Comparison of ENCODE assay signal across 8 cellular contexts in the genomic region with DNA sequence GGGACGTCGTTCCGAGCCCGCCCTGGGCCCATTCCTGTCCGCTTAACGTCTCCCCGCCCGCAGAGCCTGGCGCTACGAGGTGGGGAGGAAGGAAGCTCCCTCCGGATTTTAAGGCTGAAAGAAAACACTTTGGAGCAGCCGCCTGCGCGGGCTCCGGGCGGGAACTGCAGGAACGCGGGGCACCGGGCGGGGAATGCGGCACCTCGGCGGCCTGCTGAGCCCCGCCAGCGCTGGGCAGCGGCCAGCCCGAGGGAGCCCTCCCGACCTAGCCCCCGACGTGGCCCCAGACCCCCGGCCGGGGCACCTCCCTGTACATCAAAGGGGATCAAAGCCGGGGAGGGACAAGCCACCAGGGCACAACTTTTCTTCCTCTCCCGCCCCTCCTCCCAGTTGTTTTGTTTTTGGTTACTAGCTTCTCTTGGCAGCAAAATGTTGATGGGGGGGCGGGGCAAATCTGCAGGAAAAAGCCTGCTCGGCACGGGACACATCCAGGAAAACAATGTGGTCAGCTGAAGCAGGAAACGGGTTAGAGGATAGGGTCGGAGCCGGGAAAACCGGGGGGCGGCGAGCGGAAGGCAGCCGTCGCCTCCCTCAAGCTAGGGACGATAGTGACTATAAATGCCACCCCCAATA. TPM values are rescaled to one million over a fixed set of nuclear protein-coding genes. Genes with fewer than 3 reads are reported as not detected.
A peak's percentile ranks its signal among the peaks of the same experiment; 100 is the strongest.
DNase-seq lines count a peak whose midpoint lies in the region; ATAC-seq, FAIRE-seq and TF ChIP-seq lines count a peak whose summit lies in the region.
"Not testable (repeated sequence)": the region's sequence is repeated elsewhere in the genome, so short reads cannot be mapped to it uniquely, and the experiment has no call there.

No MANE protein-coding gene starts in this region.

- not testable (repeated sequence) for H3K4me2 ChIP-seq in MM.1S (ENCODE audit: low read depth, low read length)
- H3K4me2 ChIP-seq in GM12878 (ENCODE audit: control insufficient read depth, insufficient read depth), result peak overlapping the region; percentile 42; the same call in 1 of the 2 replicates

- FAIRE-seq in GM12878 (lab: Jason Lieb, UNC), result not testable (repeated sequence)

- TF ChIP-seq CTCF in MM.1S (IDR thresholded peaks at IDR 0.05; ENCODE audit: low read length); GM12878 (IDR thresholded peaks at IDR 0.05 in 2 of 3, conservative IDR thresholded peaks at IDR 0.05 in 1 of 3; ENCODE audit: control insufficient read depth in 2 of 3, extremely low read depth in 1 of 3, insufficient read depth in 1 of 3, low read depth in 3 of 3, low read length in 3 of 3); lung (IDR thresholded peaks at IDR 0.05; ENCODE audit: control extremely low read depth, extremely low read depth); psoas muscle (IDR thresholded peaks at IDR 0.05); uterus (IDR thresholded peaks at IDR 0.05): not testable (repeated sequence)

- H3K27me3 ChIP-seq in MM.1S (replicated peaks; ENCODE audit: insufficient read depth, low read length); GM12878 (replicated peaks in 1 of 2; ENCODE audit: control insufficient read depth in 2 of 2, insufficient read depth in 2 of 2, low read length in 1 of 2); lung (ENCODE audit: control insufficient read depth, insufficient read depth); psoas muscle (ENCODE audit: insufficient read depth in 3 of 3, low read length in 2 of 3); uterus: not testable (repeated sequence)

- H4K20me1 ChIP-seq in MM.1S (ENCODE audit: insufficient read depth, low read length); GM12878 (ENCODE audit: control insufficient read depth, insufficient read depth): not testable (repeated sequence)

- CTCF ChIA-PET in GM12878 (lab: Yijun Ruan, JAX), result not testable (repeated sequence)

- in situ Hi-C loops in GM12878 (cut with MboI), result not testable (repeated sequence)

- not testable (repeated sequence) for H3F3A ChIP-seq in MM.1S (ENCODE audit: insufficient read depth, low read length)

- H3K79me2 ChIP-seq in MM.1S (ENCODE audit: low read length); GM12878 (ENCODE audit: control insufficient read depth, insufficient read depth, low read length): not testable (repeated sequence)

- POLR2A ChIA-PET in GM12878 (lab: Charles Lee), result not testable (repeated sequence)

- not testable (repeated sequence) for BruUV-seq in GM12878 (replicated peaks; lab: Mats Ljungman, UMichigan)

- intact Hi-C loops in GM12878 (cut with micrococcal nuclease; ENCODE audit: unreplicated experiment); psoas muscle (cut with DNase I); uterus (cut with DNase I; ENCODE audit: low total_unique reads): not testable (repeated sequence)

- not testable (repeated sequence) for H3K27ac ChIP-seq in MM.1S (ENCODE audit: low read length); GM12878 (ENCODE audit: control insufficient read depth, insufficient read depth); psoas muscle
- H3K27ac ChIP-seq in lung (ENCODE audit: low read depth in 1 of 2, low read length in 1 of 2) (peak overlapping the region; percentile 45 to 79), uterus (peak overlapping the region; percentile 67 to 81)

- not testable (repeated sequence) for TF ChIP-seq EP300 in GM12878 (IDR thresholded peaks at IDR 0.05; ENCODE audit: borderline replicate concordance in 1 of 2, control insufficient read depth in 1 of 2, low read depth in 2 of 2, low read length in 2 of 2)

- H2AFZ ChIP-seq in MM.1S (ENCODE audit: low read length); GM12878 (ENCODE audit: control insufficient read depth, low read depth, low read length): not testable (repeated sequence)

- not testable (repeated sequence) for ATAC-seq in GM12878; lung (ENCODE audit: insufficient read depth, low FRiP score); psoas muscle

- TF ChIP-seq RAD21 in GM12878 (IDR thresholded peaks at IDR 0.05; ENCODE audit: insufficient read depth, low read depth, low read length), result not testable (repeated sequence)

- not testable (repeated sequence) for TF ChIP-seq POLR2A in GM12878 (IDR thresholded peaks at IDR 0.05; ENCODE audit: low read depth, low read length); uterus (IDR thresholded peaks at IDR 0.05)

- SMC1A ChIA-PET in GM12878 (lab: Charles Lee; ENCODE audit: uncharacterized antibody, unreplicated experiment), result not testable (repeated sequence)

- H3K9me2 ChIP-seq in MM.1S (replicated peaks; ENCODE audit: insufficient read depth, low read length), result not testable (repeated sequence)

- not testable (repeated sequence) for H3K4me1 ChIP-seq in MM.1S (ENCODE audit: low read length); GM12878 (ENCODE audit: control insufficient read depth, insufficient read depth, low read length); lung (ENCODE audit: control insufficient read depth in 2 of 2, insufficient read depth in 2 of 2, low read length in 2 of 2); psoas muscle; uterus

- RAD21 ChIA-PET in GM12878 (lab: Charles Lee; ENCODE audit: unreplicated experiment), result not testable (repeated sequence)

- not testable (repeated sequence) for H3K9me3 ChIP-seq in MM.1S (replicated peaks; ENCODE audit: insufficient read depth, low read length); GM12878 (replicated peaks; ENCODE audit: control insufficient read depth, insufficient read depth, low read length); lung (ENCODE audit: control insufficient read depth in 2 of 2, insufficient read depth in 1 of 2, low read length in 1 of 2); psoas muscle; uterus

- H3K9ac ChIP-seq in MM.1S (ENCODE audit: low read length), result peak overlapping the region; percentile 44; the same call in 1 of the 2 replicates
- not testable (repeated sequence) for H3K9ac ChIP-seq in GM12878 (ENCODE audit: control insufficient read depth, insufficient read depth, low read length)

- H3K4me3 ChIP-seq in MM.1S (ENCODE audit: low read length); GM12878; lung: not testable (repeated sequence)
- H3K4me3 ChIP-seq in psoas muscle (peak overlapping the region; percentile 56), uterus (peak overlapping the region; percentile 23 to 49)

- WGBS in GM12878 (ENCODE audit: insufficient coverage, insufficient replicate concordance, low lambda C conversion rate, missing lambda C conversion rate), result 1% methylated on average over 10 of the region's 47 CpGs
- 0 to 1% methylated on average over 1 to 25 of the region's 47 CpGs for WGBS in lung, 2 donors
- WGBS in psoas muscle, 3 donors, result 0 to 1% (median 0%) methylated on average over 1 to 24 of the region's 47 CpGs

- peak; percentile 30 for DNase-seq in EL
- DNase-seq in MM.1S; GM12878 (ENCODE audit: low read depth, low spot score): not testable (repeated sequence)
- peak; percentile 9 to 21 for DNase-seq in activated CD4-positive, alpha-beta T cell treated with anti-CD3 and anti-CD28 coated beads, Interleukin-2, amount 50 U/mL, for 48 hours
- peak; percentile 3 for DNase-seq in glomerular visceral epithelial cell (ENCODE audit: extremely low spot score)
- DNase-seq in lung (ENCODE audit: low spot score), result peak; percentile 64
- DNase-seq in psoas muscle, result peak; percentile 77 to 87
- DNase-seq in uterus, result peak; percentile 69 to 75

- not testable (repeated sequence) for H3K36me3 ChIP-seq in MM.1S (replicated peaks; ENCODE audit: insufficient read depth, low read length); GM12878 (ENCODE audit: control insufficient read depth in 2 of 2, insufficient read depth in 2 of 2, low read length in 1 of 2); lung (ENCODE audit: control insufficient read depth in 2 of 2, insufficient read depth in 2 of 2, low read length in 2 of 2); psoas muscle (ENCODE audit: insufficient read depth in 1 of 2, low read depth in 1 of 2); uterus

RNA-seq across cellular contexts. Expression of a gene that starts 1.5 kb away (rescaled TPM):
- total RNA-seq in GM12878 (2013; cell fraction: nucleolus; rRNA removed), result 7.2 and 7.8 TPM in 2 replicates
- total RNA-seq in GM12878 (2014; rRNA removed) (2.5 and 3.4 TPM in 2 replicates), GM12878 (2014; rRNA removed; fragmentation: Illumina TruSeq; extraction: Trizol) (3.0 and 4.2 TPM in 2 replicates), GM12878 (2021) (8.2 and 8.9 TPM in 2 replicates), lung (10 to 100 TPM; 33.2 to 49.8 TPM), psoas muscle (10 to 100 TPM in 1 of 4 donors, 1 to 10 TPM in 3; 3.8 to 12.5 (median 6.3) TPM), uterus (10 to 100 TPM in 3 of 4 donors, 1 to 10 TPM in 1; 3.1 to 51.3 (median 26.9) TPM)
- polyA plus RNA-seq in GM12878 (2011; ENCODE audit: low read depth), result 1.3 TPM
- polyA plus RNA-seq in GM12878 (2011; rRNA removed) (7.6 and 8.9 TPM in 2 replicates), GM12878 (2014; fragmentation: Illumina TruSeq; extraction: Trizol) (2.5 and 3.0 TPM in 2 replicates), GM12878 (2014; fragmentation: Nextera tagmentation; extraction: Ambion mirVana) (1 to 10 TPM; 1.2 to 1.5 TPM), GM12878 (2014; rRNA removed) (1.6 and 1.7 TPM in 2 replicates), GM12878 (2016; fragmentation: Nextera tagmentation; extraction: Ambion mirVana) (1 to 10 TPM; 3.1 to 4.4 TPM), lung (10 to 100 TPM in 1 of 2 donors, 1 to 10 TPM in 1; 5.8 to 17.5 TPM), psoas muscle (1 to 10 TPM; 2.3 to 2.7 (median 2.5) TPM)
- polyA plus RNA-seq in GM12878 (2011; cell fraction: cytosol; rRNA removed), result 3.5 and 4.8 TPM in 2 replicates
- 5.9 and 11.1 TPM in 2 replicates for polyA plus RNA-seq in GM12878 (2011; cell fraction: nucleus; rRNA removed)
- polyA plus RNA-seq in GM12878 (2012), result 2.0 and 3.6 TPM in 2 replicates
- 7.9 and 12.2 TPM in 2 replicates for polyA minus RNA-seq in GM12878 (2011; rRNA and poly(A)+ RNA removed)
- 5.8 and 8.7 TPM in 2 replicates for polyA minus RNA-seq in GM12878 (2011; cell fraction: cytosol; rRNA and poly(A)+ RNA removed)
- polyA minus RNA-seq in GM12878 (2011; cell fraction: nucleus; rRNA and poly(A)+ RNA removed), result 8.9 and 15.9 TPM in 2 replicates

RNA-seq across cellular contexts. Expression of a gene that starts 2.1 kb away (rescaled TPM):
- total RNA-seq in GM12878 (2013; cell fraction: nucleolus; rRNA removed), result 4.7 and 6.2 TPM in 2 replicates
- total RNA-seq in GM12878 (2014; rRNA removed), result 9.1 and 10.7 TPM in 2 replicates
- 12.5 and 12.7 TPM in 2 replicates for total RNA-seq in GM12878 (2014; rRNA removed; fragmentation: Illumina TruSeq; extraction: Trizol)
- 8.6 and 10.4 TPM in 2 replicates for total RNA-seq in GM12878 (2021)
- 2.2 TPM for polyA plus RNA-seq in GM12878 (2011; ENCODE audit: low read depth)
- 27.5 and 44.3 TPM in 2 replicates for polyA plus RNA-seq in GM12878 (2011; rRNA removed)
- polyA plus RNA-seq in GM12878 (2011; cell fraction: cytosol; rRNA removed), result 9.3 and 10.5 TPM in 2 replicates
- polyA plus RNA-seq in GM12878 (2011; cell fraction: nucleus; rRNA removed), result 10.4 and 11.0 TPM in 2 replicates
- polyA plus RNA-seq in GM12878 (2012), result 4.1 and 8.4 TPM in 2 replicates
- 17.1 and 22.9 TPM in 2 replicates for polyA plus RNA-seq in GM12878 (2014; fragmentation: Illumina TruSeq; extraction: Trizol)
- polyA plus RNA-seq in GM12878 (2014; fragmentation: Nextera tagmentation; extraction: Ambion mirVana), result 1 to 10 TPM; 4.3 to 6.7 TPM
- 12.7 and 15.1 TPM in 2 replicates for polyA plus RNA-seq in GM12878 (2014; rRNA removed)
- 10 to 100 TPM; 18.4 to 19.3 TPM for polyA plus RNA-seq in GM12878 (2016; fragmentation: Nextera tagmentation; extraction: Ambion mirVana)
- polyA minus RNA-seq in GM12878 (2011; rRNA and poly(A)+ RNA removed), result 9.1 and 9.4 TPM in 2 replicates
- 1.9 and 5.2 TPM in 2 replicates for polyA minus RNA-seq in GM12878 (2011; cell fraction: cytosol; rRNA and poly(A)+ RNA removed)
- 3.0 and 4.1 TPM in 2 replicates for polyA minus RNA-seq in GM12878 (2011; cell fraction: nucleus; rRNA and poly(A)+ RNA removed)
- total RNA-seq in lung, result under 1 TPM; 0.52 to 0.60 TPM
- under 1 TPM; 0.35 to 0.41 TPM for polyA plus RNA-seq in lung
- not detected for total RNA-seq in psoas muscle
- polyA plus RNA-seq in psoas muscle, result under 1 TPM in 2 of 3 donors, not detected in 1; 0.03 to 0.05 TPM
- total RNA-seq in uterus, result 1 to 10 TPM in 1 of 4 donors, under 1 TPM in 1, not detected in 2; 0.52 to 1.9 TPM
